Comparison of ENCODE assay signal across 1 cellular context in genomic region chr7:26201261-26202018, GRCh38.
TF ChIP-seq lines count a peak whose summit lies in the region.

TSS of gene CBX3 (plus strand) at chr7:26201745. CDS start at chr7:26202999, 1,254 bp downstream.

TF ChIP-seq in K562, 482 proteins besides CTCF, POLR2A, EP300 and RAD21 (continued from another document and continues in another):
- TF ChIP-seq MLX (CRISPR knock-in tag; conservative IDR thresholded peaks at IDR 0.05) (no peak), LEF1 (IDR thresholded peaks at IDR 0.05) (peak; percentile 43; the same call in 1 of the 2 replicates), NUFIP1 (IDR thresholded peaks at IDR 0.05; ENCODE audit: partially characterized antibody) (no peak), NRF1 (conservative IDR thresholded peaks at IDR 0.05 in 1 of 2, IDR thresholded peaks at IDR 0.05 in 1 of 2) (peak; percentile 44 to 49; a peak in 2 of 4 replicates), ZNF408 (CRISPR knock-in tag; IDR thresholded peaks at IDR 0.05; ENCODE audit: low read depth) (no peak), IRF1 (CRISPR knock-in tag; IDR thresholded peaks at IDR 0.05; ENCODE audit: borderline replicate concordance) (no peak), SPI1 (IDR thresholded peaks at IDR 0.05; ENCODE audit: borderline replicate concordance, low read depth, low read length) (peak; percentile 79), RFX7 (CRISPR knock-in tag; IDR thresholded peaks at IDR 0.05) (no peak), SRSF3 (IDR thresholded peaks at IDR 0.05; ENCODE audit: insufficient read depth, low read length) (peak; percentile 89; the same call in 1 of the 2 replicates), REST (CRISPR knock-in tag; IDR thresholded peaks at IDR 0.05; ENCODE audit: low read depth) (no peak), ETS2 (tag; IDR thresholded peaks at IDR 0.05; ENCODE audit: borderline replicate concordance, poor library complexity, severe bottlenecking) (no peak), GABPA (tag; conservative IDR thresholded peaks at IDR 0.05; ENCODE audit: low read depth) (peak; percentile 40), HEY1 (CRISPR knock-in tag; IDR thresholded peaks at IDR 0.05; ENCODE audit: borderline replicate concordance) (no peak), ZBTB49 (CRISPR knock-in tag; IDR thresholded peaks at IDR 0.05; ENCODE audit: borderline replicate concordance) (no peak), ZNF212 (CRISPR knock-in tag; IDR thresholded peaks at IDR 0.05) (no peak), ZNF318 (IDR thresholded peaks at IDR 0.05; ENCODE audit: borderline replicate concordance in 1 of 2, low read depth in 1 of 2) (no peak), TAF15 (IDR thresholded peaks at IDR 0.05; ENCODE audit: low read depth, low read length) (no peak), FOXA3 (CRISPR knock-in tag; conservative IDR thresholded peaks at IDR 0.05 in 1 of 2, IDR thresholded peaks at IDR 0.05 in 1 of 2) (no peak), FUS (optimal IDR thresholded peaks at IDR 0.05; ENCODE audit: low read depth, low read length) (no peak), SRF (CRISPR knock-in tag; IDR thresholded peaks at IDR 0.05) (0 out of 4 replicates have a peak, but pooled peaks of 1 of the 2 experiments have one; percentile 12), HDGF (IDR thresholded peaks at IDR 0.05) (no peak), ZZZ3 (IDR thresholded peaks at IDR 0.05) (no peak)
- TF ChIP-seq, protein P1, sequence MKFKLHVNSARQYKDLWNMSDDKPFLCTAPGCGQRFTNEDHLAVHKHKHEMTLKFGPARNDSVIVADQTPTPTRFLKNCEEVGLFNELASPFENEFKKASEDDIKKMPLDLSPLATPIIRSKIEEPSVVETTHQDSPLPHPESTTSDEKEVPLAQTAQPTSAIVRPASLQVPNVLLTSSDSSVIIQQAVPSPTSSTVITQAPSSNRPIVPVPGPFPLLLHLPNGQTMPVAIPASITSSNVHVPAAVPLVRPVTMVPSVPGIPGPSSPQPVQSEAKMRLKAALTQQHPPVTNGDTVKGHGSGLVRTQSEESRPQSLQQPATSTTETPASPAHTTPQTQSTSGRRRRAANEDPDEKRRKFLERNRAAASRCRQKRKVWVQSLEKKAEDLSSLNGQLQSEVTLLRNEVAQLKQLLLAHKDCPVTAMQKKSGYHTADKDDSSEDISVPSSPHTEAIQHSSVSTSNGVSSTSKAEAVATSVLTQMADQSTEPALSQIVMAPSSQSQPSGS (CRISPR knock-in tag; IDR thresholded peaks at IDR 0.05), result no peak
- TF ChIP-seq, protein P2, sequence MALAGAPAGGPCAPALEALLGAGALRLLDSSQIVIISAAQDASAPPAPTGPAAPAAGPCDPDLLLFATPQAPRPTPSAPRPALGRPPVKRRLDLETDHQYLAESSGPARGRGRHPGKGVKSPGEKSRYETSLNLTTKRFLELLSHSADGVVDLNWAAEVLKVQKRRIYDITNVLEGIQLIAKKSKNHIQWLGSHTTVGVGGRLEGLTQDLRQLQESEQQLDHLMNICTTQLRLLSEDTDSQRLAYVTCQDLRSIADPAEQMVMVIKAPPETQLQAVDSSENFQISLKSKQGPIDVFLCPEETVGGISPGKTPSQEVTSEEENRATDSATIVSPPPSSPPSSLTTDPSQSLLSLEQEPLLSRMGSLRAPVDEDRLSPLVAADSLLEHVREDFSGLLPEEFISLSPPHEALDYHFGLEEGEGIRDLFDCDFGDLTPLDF (CRISPR knock-in tag; IDR thresholded peaks at IDR 0.05), result no peak
- TF ChIP-seq, protein P3, sequence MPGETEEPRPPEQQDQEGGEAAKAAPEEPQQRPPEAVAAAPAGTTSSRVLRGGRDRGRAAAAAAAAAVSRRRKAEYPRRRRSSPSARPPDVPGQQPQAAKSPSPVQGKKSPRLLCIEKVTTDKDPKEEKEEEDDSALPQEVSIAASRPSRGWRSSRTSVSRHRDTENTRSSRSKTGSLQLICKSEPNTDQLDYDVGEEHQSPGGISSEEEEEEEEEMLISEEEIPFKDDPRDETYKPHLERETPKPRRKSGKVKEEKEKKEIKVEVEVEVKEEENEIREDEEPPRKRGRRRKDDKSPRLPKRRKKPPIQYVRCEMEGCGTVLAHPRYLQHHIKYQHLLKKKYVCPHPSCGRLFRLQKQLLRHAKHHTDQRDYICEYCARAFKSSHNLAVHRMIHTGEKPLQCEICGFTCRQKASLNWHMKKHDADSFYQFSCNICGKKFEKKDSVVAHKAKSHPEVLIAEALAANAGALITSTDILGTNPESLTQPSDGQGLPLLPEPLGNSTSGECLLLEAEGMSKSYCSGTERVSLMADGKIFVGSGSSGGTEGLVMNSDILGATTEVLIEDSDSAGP (CRISPR knock-in tag; IDR thresholded peaks at IDR 0.05), result no peak
- TF ChIP-seq, protein P4, sequence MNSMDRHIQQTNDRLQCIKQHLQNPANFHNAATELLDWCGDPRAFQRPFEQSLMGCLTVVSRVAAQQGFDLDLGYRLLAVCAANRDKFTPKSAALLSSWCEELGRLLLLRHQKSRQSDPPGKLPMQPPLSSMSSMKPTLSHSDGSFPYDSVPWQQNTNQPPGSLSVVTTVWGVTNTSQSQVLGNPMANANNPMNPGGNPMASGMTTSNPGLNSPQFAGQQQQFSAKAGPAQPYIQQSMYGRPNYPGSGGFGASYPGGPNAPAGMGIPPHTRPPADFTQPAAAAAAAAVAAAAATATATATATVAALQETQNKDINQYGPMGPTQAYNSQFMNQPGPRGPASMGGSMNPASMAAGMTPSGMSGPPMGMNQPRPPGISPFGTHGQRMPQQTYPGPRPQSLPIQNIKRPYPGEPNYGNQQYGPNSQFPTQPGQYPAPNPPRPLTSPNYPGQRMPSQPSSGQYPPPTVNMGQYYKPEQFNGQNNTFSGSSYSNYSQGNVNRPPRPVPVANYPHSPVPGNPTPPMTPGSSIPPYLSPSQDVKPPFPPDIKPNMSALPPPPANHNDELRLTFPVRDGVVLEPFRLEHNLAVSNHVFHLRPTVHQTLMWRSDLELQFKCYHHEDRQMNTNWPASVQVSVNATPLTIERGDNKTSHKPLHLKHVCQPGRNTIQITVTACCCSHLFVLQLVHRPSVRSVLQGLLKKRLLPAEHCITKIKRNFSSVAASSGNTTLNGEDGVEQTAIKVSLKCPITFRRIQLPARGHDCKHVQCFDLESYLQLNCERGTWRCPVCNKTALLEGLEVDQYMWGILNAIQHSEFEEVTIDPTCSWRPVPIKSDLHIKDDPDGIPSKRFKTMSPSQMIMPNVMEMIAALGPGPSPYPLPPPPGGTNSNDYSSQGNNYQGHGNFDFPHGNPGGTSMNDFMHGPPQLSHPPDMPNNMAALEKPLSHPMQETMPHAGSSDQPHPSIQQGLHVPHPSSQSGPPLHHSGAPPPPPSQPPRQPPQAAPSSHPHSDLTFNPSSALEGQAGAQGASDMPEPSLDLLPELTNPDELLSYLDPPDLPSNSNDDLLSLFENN (IDR thresholded peaks at IDR 0.05; ENCODE audit: low read depth in 2 of 2, low read length in 2 of 2), result no peak
